ENCODE assay signal across 16 cellular contexts in genomic region chr20:59835057-59835447, GRCh38.
DNase-seq lines count a peak whose midpoint lies in the region; ATAC-seq lines count a peak whose summit lies in the region.
"Had no signal": no experiment of that assay in that cellular context is flagged by ENCODE, and none has a peak within 500 bp of the region (broad histone marks: within the 10 kb centered on the region; RNA-seq: fewer than 3 reads in every experiment).

No MANE protein-coding gene starts in this region.

- no peaks in the 10 kb centered on the region for H3K27me3 ChIP-seq in MG63
- H3K27me3 ChIP-seq: upper lobe of right lung had no signal

- H3K9ac ChIP-seq in SK-N-MC (ENCODE audit: insufficient read length): no peak overlapping the region

- no peak for ATAC-seq in GM21447 (IDR thresholded peaks at IDR 0.05; ENCODE audit: unreplicated experiment)
- ATAC-seq: activated T-helper 17 cell treated with anti-CD3 and anti-CD28 coated beads, Interleukin-2, amount 50 U/mL, for 72 hours; natural killer cell had no signal

- H3K9me3 ChIP-seq in MG63: no peaks in the 10 kb centered on the region
- H3K9me3 ChIP-seq in SK-N-MC (ENCODE audit: low read depth, low read length): no peaks in the 10 kb centered on the region
- H3K9me3 ChIP-seq: lower lobe of right lung, upper lobe of right lung had no signal

- no peak overlapping the region for H3K27ac ChIP-seq in SK-N-MC
- H3K27ac ChIP-seq: lower lobe of right lung, upper lobe of right lung had no signal

- peak; percentile 80 for DNase-seq in Daoy (ENCODE audit: low read depth)
- peak; percentile 29 for DNase-seq in MG63
- peak; percentile 0 for DNase-seq in SK-N-MC (ENCODE audit: low read depth, low spot score)
- DNase-seq in left kidney (ENCODE audit: low read depth, low spot score): peak; percentile 27
- DNase-seq in OCI-M2 (lab: John Stamatoyannopoulos, UW; ENCODE audit: unreplicated experiment): no peak
- DNase-seq in AG20443 (ENCODE audit: low spot score): no peak
- DNase-seq in T-helper 1 cell: no peak
- DNase-seq: activated CD4-positive, alpha-beta memory T cell treated with anti-CD3 and anti-CD28 coated beads, Interleukin-2, amount 10 ng/mL, durations not matched to agents 7 days and 5 days; CD4-positive, alpha-beta memory T cell; lower lobe of right lung; natural killer cell; stimulated activated CD4-positive, alpha-beta T cell treated with anti-CD3 and anti-CD28 coated beads, Interleukin-2, amount 100 ng/mL, for 24 hours; stimulated activated CD8-positive, alpha-beta memory T cell treated with anti-CD3 and anti-CD28 coated beads, Interleukin-4, amount 100 ng/mL, for 48 hours; upper lobe of right lung had no signal

- H3K4me3 ChIP-seq in MG63 (no peak overlapping the region), SK-N-MC (no peak overlapping the region)

- H3K36me3 ChIP-seq in MG63: no peaks in the 10 kb centered on the region
- no peaks in the 10 kb centered on the region for H3K36me3 ChIP-seq in SK-N-MC (ENCODE audit: insufficient read depth, low read length)
- H3K36me3 ChIP-seq: lower lobe of right lung, upper lobe of right lung had no signal

Comparison
In these comparisons a context has a peak if more than half of its experiments do, and no peak if none do; other contexts are left out.
1. DNase-seq: peak in Daoy (single experiment), MG63 (single experiment), SK-N-MC (single experiment) and left kidney (single experiment); none in OCI-M2 (single experiment), AG20443 (single experiment) and T-helper 1 cell (0 of 5).